In the genomic region with DNA sequence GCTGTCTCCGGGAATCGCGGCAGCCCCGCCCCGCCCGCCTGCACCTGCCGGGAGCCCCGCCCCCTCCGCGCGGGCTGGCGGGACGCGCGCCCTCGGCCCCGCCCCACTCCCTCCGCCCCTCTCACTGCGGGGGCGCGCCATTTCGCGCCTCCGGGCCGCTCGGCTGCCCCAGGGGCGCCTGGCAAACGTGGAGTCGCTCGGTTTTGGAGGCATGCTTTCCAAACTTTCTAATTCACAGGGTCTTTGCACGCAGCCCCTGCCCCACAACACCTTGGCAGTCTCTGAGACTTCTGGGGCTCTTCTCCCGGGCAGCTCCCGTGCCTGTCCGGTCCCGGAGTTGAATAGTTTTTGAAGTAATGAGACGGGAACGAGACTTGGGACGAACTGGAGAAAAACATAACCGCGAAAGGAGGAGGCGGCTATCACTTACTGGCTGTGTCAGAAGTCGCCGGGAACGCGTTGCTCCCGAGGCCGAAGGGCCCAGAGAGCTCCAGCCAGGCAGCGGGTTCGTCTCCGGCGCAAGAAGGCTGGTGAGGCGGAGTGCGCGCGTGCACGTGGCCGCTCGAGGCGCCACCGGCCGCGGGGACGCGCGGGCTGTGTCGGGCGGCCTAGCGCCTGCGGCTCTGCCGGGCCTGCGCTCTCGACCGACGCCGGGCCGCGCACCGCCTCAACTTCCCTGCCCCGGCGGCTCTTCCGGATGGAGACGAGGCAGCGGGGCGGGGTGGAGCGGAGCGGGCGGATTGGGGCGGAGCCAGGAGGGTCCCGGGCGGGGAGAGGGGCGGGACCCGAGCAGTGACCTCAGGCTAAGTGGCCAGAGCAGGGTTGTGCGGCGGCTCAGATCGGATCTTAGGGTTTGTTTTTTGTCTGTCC, we compare ENCODE assay signal across 1 cellular context.
TF ChIP-seq lines count a peak whose summit lies in the region.

MCM9 (minus strand) TSS at position 699 of the 870 bp plus-strand sequence. CDS start 3,436 bp downstream, outside the sequence.

TF ChIP-seq in HEK293, 187 proteins besides CTCF, POLR2A, EP300 and RAD21 (continued from another document and continues in another):
- TF ChIP-seq ZNF354C (tag by site-specific recombination; IDR thresholded peaks at IDR 0.05; ENCODE audit: borderline replicate concordance, low read depth), result no peak
- TF ChIP-seq ZXDB (tag by site-specific recombination; IDR thresholded peaks at IDR 0.05), result peak; percentile 77
- no peak for TF ChIP-seq ZSCAN4 (tag by site-specific recombination; IDR thresholded peaks at IDR 0.05)
- peak; percentile 24; the same call in 1 of the 2 replicates for TF ChIP-seq KLF7 (tag by site-specific recombination; IDR thresholded peaks at IDR 0.05; ENCODE audit: borderline replicate concordance)
- no peak for TF ChIP-seq ZNF837 (tag by site-specific recombination; IDR thresholded peaks at IDR 0.05)
- TF ChIP-seq ZNF560 (tag by site-specific recombination; IDR thresholded peaks at IDR 0.05; ENCODE audit: borderline replicate concordance), result no peak
- no peak for TF ChIP-seq PRDM2 (tag by site-specific recombination; IDR thresholded peaks at IDR 0.05; ENCODE audit: borderline replicate concordance)
- no peak for TF ChIP-seq ZNF792 (tag by site-specific recombination; IDR thresholded peaks at IDR 0.05)
- no peak for TF ChIP-seq ZNF24 (tag by site-specific recombination; IDR thresholded peaks at IDR 0.05)
- no peak for TF ChIP-seq RBAK (tag by site-specific recombination; IDR thresholded peaks at IDR 0.05)
- TF ChIP-seq ZNF223 (tag by site-specific recombination; IDR thresholded peaks at IDR 0.05), result no peak
- TF ChIP-seq ZNF248 (tag by site-specific recombination; IDR thresholded peaks at IDR 0.05), result no peak
- no peak for TF ChIP-seq ZBTB7A (tag by site-specific recombination; IDR thresholded peaks at IDR 0.05; ENCODE audit: low read depth)
- no peak for TF ChIP-seq ZNF426 (tag by site-specific recombination; IDR thresholded peaks at IDR 0.05)
- TF ChIP-seq ZNF777 (tag by site-specific recombination; IDR thresholded peaks at IDR 0.05; ENCODE audit: borderline replicate concordance), result peak; percentile 30; the same call in 1 of the 2 replicates
- TF ChIP-seq SP7 (tag by site-specific recombination; IDR thresholded peaks at IDR 0.05), result no peak
- TF ChIP-seq, protein P1, sequence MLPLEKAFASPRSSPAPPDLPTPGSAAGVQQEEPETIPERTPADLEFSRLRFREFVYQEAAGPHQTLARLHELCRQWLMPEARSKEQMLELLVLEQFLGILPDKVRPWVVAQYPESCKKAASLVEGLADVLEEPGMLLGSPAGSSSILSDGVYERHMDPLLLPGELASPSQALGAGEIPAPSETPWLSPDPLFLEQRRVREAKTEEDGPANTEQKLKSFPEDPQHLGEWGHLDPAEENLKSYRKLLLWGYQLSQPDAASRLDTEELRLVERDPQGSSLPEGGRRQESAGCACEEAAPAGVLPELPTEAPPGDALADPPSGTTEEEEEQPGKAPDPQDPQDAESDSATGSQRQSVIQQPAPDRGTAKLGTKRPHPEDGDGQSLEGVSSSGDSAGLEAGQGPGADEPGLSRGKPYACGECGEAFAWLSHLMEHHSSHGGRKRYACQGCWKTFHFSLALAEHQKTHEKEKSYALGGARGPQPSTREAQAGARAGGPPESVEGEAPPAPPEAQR (tag by site-specific recombination; IDR thresholded peaks at IDR 0.05), result no peak
- no peak; the same call in 1 of the 2 replicates for TF ChIP-seq OVOL3 (tag by site-specific recombination; IDR thresholded peaks at IDR 0.05)
- no peak for TF ChIP-seq ZNF707 (tag by site-specific recombination; IDR thresholded peaks at IDR 0.05)
- 0 out of 2 replicates have a peak, but pooled peaks have one; percentile 33 for TF ChIP-seq HIC1 (tag by site-specific recombination; IDR thresholded peaks at IDR 0.05)
- TF ChIP-seq ZNF423 (tag by site-specific recombination; IDR thresholded peaks at IDR 0.05), result no peak
- no peak for TF ChIP-seq ZNF214 (tag by site-specific recombination; IDR thresholded peaks at IDR 0.05; ENCODE audit: borderline replicate concordance)
- no peak for TF ChIP-seq ZNF140 (tag by site-specific recombination; IDR thresholded peaks at IDR 0.05)
- TF ChIP-seq ZSCAN16 (tag by site-specific recombination; IDR thresholded peaks at IDR 0.05), result 0 out of 2 replicates have a peak, but pooled peaks have one; percentile 24
- TF ChIP-seq ZNF292 (tag by site-specific recombination; IDR thresholded peaks at IDR 0.05; ENCODE audit: borderline replicate concordance, low read depth), result no peak
- TF ChIP-seq ZNF585B (tag by site-specific recombination; IDR thresholded peaks at IDR 0.05), result no peak
- no peak for TF ChIP-seq ZNF514 (tag by site-specific recombination; IDR thresholded peaks at IDR 0.05)
- no peak for TF ChIP-seq ZNF16 (tag by site-specific recombination; IDR thresholded peaks at IDR 0.05; ENCODE audit: low read depth)
- TF ChIP-seq ZNF133 (tag by site-specific recombination; IDR thresholded peaks at IDR 0.05), result no peak
- TF ChIP-seq ZNF132 (tag by site-specific recombination; IDR thresholded peaks at IDR 0.05; ENCODE audit: borderline replicate concordance), result no peak
- 0 out of 2 replicates have a peak, but pooled peaks have one; percentile 17 for TF ChIP-seq ZSCAN30 (tag by site-specific recombination; IDR thresholded peaks at IDR 0.05)
- TF ChIP-seq ZNF473 (tag by site-specific recombination; IDR thresholded peaks at IDR 0.05), result no peak
- no peak for TF ChIP-seq GLI2 (tag by site-specific recombination; IDR thresholded peaks at IDR 0.05; ENCODE audit: borderline replicate concordance, low read depth)
- peak; percentile 25; the same call in 1 of the 2 replicates for TF ChIP-seq EGR2 (tag by site-specific recombination; IDR thresholded peaks at IDR 0.05; ENCODE audit: low read depth)
- TF ChIP-seq MEIS1 (CRISPR knock-in tag; IDR thresholded peaks at IDR 0.05; ENCODE audit: borderline replicate concordance), result no peak
- peak; percentile 46; the same call in 1 of the 2 replicates for TF ChIP-seq ZNF324 (tag by site-specific recombination; IDR thresholded peaks at IDR 0.05)
- no peak for TF ChIP-seq ZNF530 (tag by site-specific recombination; IDR thresholded peaks at IDR 0.05; ENCODE audit: low read depth)
- no peak for TF ChIP-seq ZNF202 (tag by site-specific recombination; IDR thresholded peaks at IDR 0.05; ENCODE audit: borderline replicate concordance)
- no peak; the same call in 1 of the 2 replicates for TF ChIP-seq KLF1 (tag by site-specific recombination; IDR thresholded peaks at IDR 0.05)
- TF ChIP-seq ZNF521 (tag by site-specific recombination; IDR thresholded peaks at IDR 0.05), result no peak
- no peak for TF ChIP-seq ZNF146 (tag by site-specific recombination; IDR thresholded peaks at IDR 0.05)
- peak; percentile 62; the same call in 1 of the 2 replicates for TF ChIP-seq KLF8 (tag by site-specific recombination; IDR thresholded peaks at IDR 0.05)
- no peak for TF ChIP-seq BCL6B (tag by site-specific recombination; IDR thresholded peaks at IDR 0.05)
- no peak for TF ChIP-seq ZNF677 (tag by site-specific recombination; IDR thresholded peaks at IDR 0.05)
- no peak for TF ChIP-seq GLI4 (tag by site-specific recombination; IDR thresholded peaks at IDR 0.05)
- no peak; the same call in 1 of the 2 replicates for TF ChIP-seq ZNF76 (tag by site-specific recombination; IDR thresholded peaks at IDR 0.05; ENCODE audit: borderline replicate concordance, low read depth)
- no peak for TF ChIP-seq ZNF596 (tag by site-specific recombination; IDR thresholded peaks at IDR 0.05)
- TF ChIP-seq ZNF621 (tag by site-specific recombination; IDR thresholded peaks at IDR 0.05), result no peak
- TF ChIP-seq, protein P2, sequence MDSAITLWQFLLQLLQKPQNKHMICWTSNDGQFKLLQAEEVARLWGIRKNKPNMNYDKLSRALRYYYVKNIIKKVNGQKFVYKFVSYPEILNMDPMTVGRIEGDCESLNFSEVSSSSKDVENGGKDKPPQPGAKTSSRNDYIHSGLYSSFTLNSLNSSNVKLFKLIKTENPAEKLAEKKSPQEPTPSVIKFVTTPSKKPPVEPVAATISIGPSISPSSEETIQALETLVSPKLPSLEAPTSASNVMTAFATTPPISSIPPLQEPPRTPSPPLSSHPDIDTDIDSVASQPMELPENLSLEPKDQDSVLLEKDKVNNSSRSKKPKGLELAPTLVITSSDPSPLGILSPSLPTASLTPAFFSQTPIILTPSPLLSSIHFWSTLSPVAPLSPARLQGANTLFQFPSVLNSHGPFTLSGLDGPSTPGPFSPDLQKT (IDR thresholded peaks at IDR 0.05; ENCODE audit: borderline replicate concordance, low read depth, low read length), result no peak
- no peak for TF ChIP-seq HOXD13 (CRISPR knock-in tag; IDR thresholded peaks at IDR 0.05; ENCODE audit: borderline replicate concordance)
- TF ChIP-seq ZNF114 (tag by site-specific recombination; IDR thresholded peaks at IDR 0.05), result no peak
- TF ChIP-seq ZFP37 (tag by site-specific recombination; IDR thresholded peaks at IDR 0.05), result peak; percentile 51; the same call in 1 of the 2 replicates
- no peak for TF ChIP-seq ZNF394 (tag by site-specific recombination; IDR thresholded peaks at IDR 0.05; ENCODE audit: borderline replicate concordance)
- TF ChIP-seq ZNF169 (tag by site-specific recombination; IDR thresholded peaks at IDR 0.05), result no peak
- TF ChIP-seq GLIS1 (tag by site-specific recombination; IDR thresholded peaks at IDR 0.05), result no peak
- no peak for TF ChIP-seq ZNF701 (tag by site-specific recombination; IDR thresholded peaks at IDR 0.05)
